Comparison of ENCODE assay signal across 1 cellular context in the genomic region with DNA sequence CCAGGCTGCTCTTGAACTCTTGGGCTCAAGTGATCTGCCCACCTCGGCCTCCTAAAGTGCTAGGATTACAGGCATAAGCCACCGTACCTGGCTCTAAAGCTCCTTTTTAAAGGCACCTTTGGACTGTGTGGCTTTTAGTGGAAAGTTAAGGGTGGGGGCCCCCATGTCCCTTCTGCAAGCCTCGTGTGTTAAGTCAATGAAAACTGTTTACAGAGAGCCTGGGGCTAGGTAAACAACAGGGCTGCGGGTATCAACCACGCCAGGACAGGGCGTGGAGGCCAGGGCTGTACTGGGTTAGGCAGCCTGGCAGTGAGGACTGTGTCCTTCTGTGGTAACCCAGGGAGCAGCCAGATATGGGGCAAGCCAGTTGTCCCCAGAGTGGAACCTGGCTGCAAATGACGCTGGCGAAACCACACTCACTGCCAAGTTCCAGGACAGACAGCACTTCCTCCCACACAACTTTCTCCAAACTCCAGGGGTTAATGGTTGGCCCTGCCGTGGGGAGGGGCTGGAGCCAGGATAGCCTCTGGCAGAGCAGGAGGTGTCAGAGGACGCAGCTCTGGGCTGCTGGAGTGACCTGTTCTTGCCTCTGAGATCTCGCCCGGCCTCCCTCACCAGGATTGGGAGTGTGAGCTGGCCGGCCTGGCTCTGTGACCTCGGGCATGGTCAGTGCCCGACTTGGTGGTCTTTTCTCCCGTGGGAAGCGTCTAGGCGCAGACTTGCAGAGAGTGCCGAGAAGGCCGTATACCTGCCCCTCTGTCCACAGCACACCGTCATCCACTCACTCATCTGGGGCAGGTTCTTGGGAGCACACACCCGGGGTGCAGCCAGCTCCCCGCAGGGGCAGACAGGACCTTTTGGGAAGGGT.
A peak's percentile ranks its signal among the peaks of the same experiment; 100 is the strongest.
TF ChIP-seq lines count a peak whose summit lies in the region.

No MANE protein-coding gene starts in this region.

TF ChIP-seq in HepG2, 621 proteins besides CTCF, POLR2A, EP300 and RAD21 (continued from another document and continues in another):
- TF ChIP-seq CREB1 (IDR thresholded peaks at IDR 0.05) = peak; percentile 30; the same call in 1 of the 2 replicates
- no peak for TF ChIP-seq CREB1 (CRISPR knock-in tag; IDR thresholded peaks at IDR 0.05)
- TF ChIP-seq ZNF724P (CRISPR knock-in tag; IDR thresholded peaks at IDR 0.05; ENCODE audit: borderline replicate concordance) = peak; percentile 76; the same call in 1 of the 2 replicates
- TF ChIP-seq ZNF292 (CRISPR knock-in tag; IDR thresholded peaks at IDR 0.05; ENCODE audit: borderline replicate concordance, low read depth) = peak; percentile 29; the same call in 1 of the 2 replicates
- 0 out of 2 replicates have a peak, but pooled peaks have one; percentile 50 for TF ChIP-seq MYNN (CRISPR knock-in tag; IDR thresholded peaks at IDR 0.05; ENCODE audit: low read depth)
- TF ChIP-seq ZNF546 (CRISPR knock-in tag; conservative IDR thresholded peaks at IDR 0.05) = peak; percentile 61; the same call in 1 of the 2 replicates
- TF ChIP-seq ZNF382 (CRISPR knock-in tag; IDR thresholded peaks at IDR 0.05; ENCODE audit: borderline replicate concordance) = no peak
- peak; percentile 100 for TF ChIP-seq KDM6A (CRISPR knock-in tag; IDR thresholded peaks at IDR 0.05; ENCODE audit: low read depth)
- peak; percentile 98 for TF ChIP-seq TARDBP (CRISPR knock-in tag; IDR thresholded peaks at IDR 0.05)
- peak; percentile 34; the same call in 1 of the 2 replicates for TF ChIP-seq RFX3 (CRISPR knock-in tag; IDR thresholded peaks at IDR 0.05)
- TF ChIP-seq IKZF4 (CRISPR knock-in tag; IDR thresholded peaks at IDR 0.05; ENCODE audit: borderline replicate concordance, low read depth, not compliant biosample characterization) = peak; percentile 63
- TF ChIP-seq ZNF460 (CRISPR knock-in tag; IDR thresholded peaks at IDR 0.05; ENCODE audit: borderline replicate concordance) = peak; percentile 80; the same call in 1 of the 2 replicates
- no peak for TF ChIP-seq MLLT10 (CRISPR knock-in tag; IDR thresholded peaks at IDR 0.05)
- TF ChIP-seq KMT2B (CRISPR knock-in tag; IDR thresholded peaks at IDR 0.05) = peak; percentile 64
- peak; percentile 84 for TF ChIP-seq GLI4 (CRISPR knock-in tag; IDR thresholded peaks at IDR 0.05; ENCODE audit: borderline replicate concordance)
- TF ChIP-seq FOXK2 (IDR thresholded peaks at IDR 0.05) = peak; percentile 96
- TF ChIP-seq, protein P1, sequence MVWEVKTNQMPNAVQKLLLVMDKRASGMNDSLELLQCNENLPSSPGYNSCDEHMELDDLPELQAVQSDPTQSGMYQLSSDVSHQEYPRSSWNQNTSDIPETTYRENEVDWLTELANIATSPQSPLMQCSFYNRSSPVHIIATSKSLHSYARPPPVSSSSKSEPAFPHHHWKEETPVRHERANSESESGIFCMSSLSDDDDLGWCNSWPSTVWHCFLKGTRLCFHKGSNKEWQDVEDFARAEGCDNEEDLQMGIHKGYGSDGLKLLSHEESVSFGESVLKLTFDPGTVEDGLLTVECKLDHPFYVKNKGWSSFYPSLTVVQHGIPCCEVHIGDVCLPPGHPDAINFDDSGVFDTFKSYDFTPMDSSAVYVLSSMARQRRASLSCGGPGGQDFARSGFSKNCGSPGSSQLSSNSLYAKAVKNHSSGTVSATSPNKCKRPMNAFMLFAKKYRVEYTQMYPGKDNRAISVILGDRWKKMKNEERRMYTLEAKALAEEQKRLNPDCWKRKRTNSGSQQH (CRISPR knock-in tag; IDR thresholded peaks at IDR 0.05; ENCODE audit: low read depth) = peak; percentile 96
- no peak; the same call in 1 of the 2 replicates for TF ChIP-seq ZNF563 (CRISPR knock-in tag; IDR thresholded peaks at IDR 0.05)
- peak; percentile 95 for TF ChIP-seq ZFP90 (CRISPR knock-in tag; IDR thresholded peaks at IDR 0.05; ENCODE audit: borderline replicate concordance)
- TF ChIP-seq CBX5 (CRISPR knock-in tag; IDR thresholded peaks at IDR 0.05; ENCODE audit: borderline replicate concordance) = peak; percentile 98
- peak; percentile 97 for TF ChIP-seq ARID4A (CRISPR knock-in tag; IDR thresholded peaks at IDR 0.05; ENCODE audit: borderline replicate concordance)
- no peak for TF ChIP-seq ZNF672 (CRISPR knock-in tag; IDR thresholded peaks at IDR 0.05)
- TF ChIP-seq MED13 (CRISPR knock-in tag; IDR thresholded peaks at IDR 0.05) = peak; percentile 92; the same call in 1 of the 2 replicates
- TF ChIP-seq ZSCAN20 (CRISPR knock-in tag; IDR thresholded peaks at IDR 0.05; ENCODE audit: borderline replicate concordance) = 0 out of 2 replicates have a peak, but pooled peaks have one; percentile 74
- TF ChIP-seq ZNF350 (CRISPR knock-in tag; IDR thresholded peaks at IDR 0.05; ENCODE audit: borderline replicate concordance, low read depth) = peak; percentile 98
- TF ChIP-seq ZKSCAN5 (CRISPR knock-in tag; IDR thresholded peaks at IDR 0.05) = peak; percentile 17; the same call in 1 of the 2 replicates
- TF ChIP-seq HNRNPH1 (optimal IDR thresholded peaks at IDR 0.05; ENCODE audit: low read depth, low read length) = peak; percentile 34
- TF ChIP-seq AHR (CRISPR knock-in tag; IDR thresholded peaks at IDR 0.05) = peak; percentile 69; the same call in 1 of the 2 replicates
- TF ChIP-seq, protein P2, sequence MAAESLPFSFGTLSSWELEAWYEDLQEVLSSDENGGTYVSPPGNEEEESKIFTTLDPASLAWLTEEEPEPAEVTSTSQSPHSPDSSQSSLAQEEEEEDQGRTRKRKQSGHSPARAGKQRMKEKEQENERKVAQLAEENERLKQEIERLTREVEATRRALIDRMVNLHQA (CRISPR knock-in tag; IDR thresholded peaks at IDR 0.05) = no peak; the same call in 1 of the 2 replicates
- peak; percentile 96 for TF ChIP-seq MXD4 (CRISPR knock-in tag; IDR thresholded peaks at IDR 0.05)
- no peak; the same call in none of the 2 replicates for TF ChIP-seq CBFB (CRISPR knock-in tag; IDR thresholded peaks at IDR 0.05)
- TF ChIP-seq ZNF589 (CRISPR knock-in tag; conservative IDR thresholded peaks at IDR 0.05) = no peak
- peak; percentile 94 for TF ChIP-seq TBX3 (IDR thresholded peaks at IDR 0.05; ENCODE audit: borderline replicate concordance)
- 0 out of 2 replicates have a peak, but pooled peaks have one; percentile 58 for TF ChIP-seq MEIS1 (CRISPR knock-in tag; IDR thresholded peaks at IDR 0.05; ENCODE audit: borderline replicate concordance)
- TF ChIP-seq TBX2 (CRISPR knock-in tag; IDR thresholded peaks at IDR 0.05; ENCODE audit: borderline replicate concordance) = peak; percentile 99
- peak; percentile 92 for TF ChIP-seq ZNF121 (CRISPR knock-in tag; IDR thresholded peaks at IDR 0.05)
- TF ChIP-seq FOSL1 (CRISPR knock-in tag; IDR thresholded peaks at IDR 0.05; ENCODE audit: borderline replicate concordance) = no peak
- TF ChIP-seq, protein P3, sequence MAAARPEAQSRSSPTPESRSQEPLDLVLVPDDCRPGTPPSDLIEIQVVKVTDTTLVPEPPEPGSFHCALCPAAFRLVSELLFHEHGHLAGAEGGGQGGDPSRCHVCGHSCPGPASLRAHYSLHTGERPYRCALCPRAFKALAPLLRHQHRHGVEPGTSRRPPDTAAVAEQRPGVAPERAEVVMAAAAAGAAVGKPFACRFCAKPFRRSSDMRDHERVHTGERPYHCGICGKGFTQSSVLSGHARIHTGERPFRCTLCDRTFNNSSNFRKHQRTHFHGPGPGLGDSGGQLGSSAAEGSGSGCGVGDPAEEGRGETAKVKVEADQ (CRISPR knock-in tag; IDR thresholded peaks at IDR 0.05; ENCODE audit: borderline replicate concordance) = peak; percentile 91
- peak; percentile 64 for TF ChIP-seq ZNF572 (CRISPR knock-in tag; IDR thresholded peaks at IDR 0.05)
- peak; percentile 34; the same call in 1 of the 2 replicates for TF ChIP-seq ZNF552 (CRISPR knock-in tag; IDR thresholded peaks at IDR 0.05; ENCODE audit: borderline replicate concordance)
- TF ChIP-seq HNF1A (IDR thresholded peaks at IDR 0.05; ENCODE audit: low read depth) = peak; percentile 78
- TF ChIP-seq HNF1A (CRISPR knock-in tag; IDR thresholded peaks at IDR 0.05; ENCODE audit: borderline replicate concordance) = peak; percentile 18
- 0 out of 2 replicates have a peak, but pooled peaks have one; percentile 13 for TF ChIP-seq ZKSCAN1 (IDR thresholded peaks at IDR 0.05; ENCODE audit: low read length)
- TF ChIP-seq ARHGAP35 (CRISPR knock-in tag; IDR thresholded peaks at IDR 0.05; ENCODE audit: borderline replicate concordance) = peak; percentile 50
- peak; percentile 98 for TF ChIP-seq ZNF619 (CRISPR knock-in tag; IDR thresholded peaks at IDR 0.05)
- peak; percentile 55 for TF ChIP-seq NFYC (CRISPR knock-in tag; IDR thresholded peaks at IDR 0.05)
- TF ChIP-seq PBX3 (CRISPR knock-in tag; IDR thresholded peaks at IDR 0.05; ENCODE audit: borderline replicate concordance) = 0 out of 2 replicates have a peak, but pooled peaks have one; percentile 53
- TF ChIP-seq, protein P4, sequence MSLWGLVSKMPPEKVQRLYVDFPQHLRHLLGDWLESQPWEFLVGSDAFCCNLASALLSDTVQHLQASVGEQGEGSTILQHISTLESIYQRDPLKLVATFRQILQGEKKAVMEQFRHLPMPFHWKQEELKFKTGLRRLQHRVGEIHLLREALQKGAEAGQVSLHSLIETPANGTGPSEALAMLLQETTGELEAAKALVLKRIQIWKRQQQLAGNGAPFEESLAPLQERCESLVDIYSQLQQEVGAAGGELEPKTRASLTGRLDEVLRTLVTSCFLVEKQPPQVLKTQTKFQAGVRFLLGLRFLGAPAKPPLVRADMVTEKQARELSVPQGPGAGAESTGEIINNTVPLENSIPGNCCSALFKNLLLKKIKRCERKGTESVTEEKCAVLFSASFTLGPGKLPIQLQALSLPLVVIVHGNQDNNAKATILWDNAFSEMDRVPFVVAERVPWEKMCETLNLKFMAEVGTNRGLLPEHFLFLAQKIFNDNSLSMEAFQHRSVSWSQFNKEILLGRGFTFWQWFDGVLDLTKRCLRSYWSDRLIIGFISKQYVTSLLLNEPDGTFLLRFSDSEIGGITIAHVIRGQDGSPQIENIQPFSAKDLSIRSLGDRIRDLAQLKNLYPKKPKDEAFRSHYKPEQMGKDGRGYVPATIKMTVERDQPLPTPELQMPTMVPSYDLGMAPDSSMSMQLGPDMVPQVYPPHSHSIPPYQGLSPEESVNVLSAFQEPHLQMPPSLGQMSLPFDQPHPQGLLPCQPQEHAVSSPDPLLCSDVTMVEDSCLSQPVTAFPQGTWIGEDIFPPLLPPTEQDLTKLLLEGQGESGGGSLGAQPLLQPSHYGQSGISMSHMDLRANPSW (CRISPR knock-in tag; IDR thresholded peaks at IDR 0.05; ENCODE audit: borderline replicate concordance) = peak; percentile 88; the same call in 1 of the 2 replicates
